ENCODE assay signal across 15 cellular contexts in the genomic region with DNA sequence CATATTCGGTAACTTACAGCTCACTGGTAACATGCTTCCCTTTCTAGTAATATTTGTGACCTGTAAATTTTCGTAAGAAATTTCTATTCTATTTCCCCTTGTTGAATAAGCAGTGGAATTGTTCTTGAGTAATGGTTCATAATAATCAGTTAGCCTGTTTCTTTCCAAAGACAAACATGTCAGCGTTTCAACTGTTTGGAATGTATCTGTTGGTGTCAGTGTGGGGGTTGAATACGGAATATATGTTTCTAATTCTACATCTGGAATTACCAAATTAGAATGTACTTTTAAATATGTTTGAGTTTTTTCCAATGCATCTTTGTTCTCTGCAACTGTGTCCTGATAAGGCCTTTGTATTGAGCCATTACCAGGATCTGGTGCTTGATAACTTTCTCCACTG. TPM values are rescaled to one million over a fixed set of nuclear protein-coding genes. Genes with fewer than 3 reads are reported as not detected.
DNase-seq lines count a peak whose midpoint lies in the region; ATAC-seq and TF ChIP-seq lines count a peak whose summit lies in the region.
"Had no signal": no experiment of that assay in that cellular context is flagged by ENCODE, and none has a peak within 500 bp of the region (broad histone marks: within the 10 kb centered on the region; RNA-seq: fewer than 3 reads in every experiment).

No MANE protein-coding gene starts in this region.

- CTCF ChIA-PET in HCT116 (lab: Charles Lee) = interaction anchor here (1.1 kb wide), 1 partner anchor 820 kb away, joined by 3 read pairs; no protein-coding TSS in a partner anchor

- H2AFZ ChIP-seq in HCT116 (ENCODE audit: low read depth, low read length, poor library complexity, severe bottlenecking) = no peak overlapping the region

- H3K9me2 ChIP-seq in HCT116 (ENCODE audit: insufficient read depth) = no peaks in the 10 kb centered on the region

- RAD21 ChIA-PET in HCT116 (lab: Charles Lee; ENCODE audit: low non-redundant PET in 1 of 2, low total read pairs in 2 of 2, uncharacterized antibody in 2 of 2, unreplicated experiment in 2 of 2) = no interaction called here

- intact Hi-C loops in HCT116 (cut with micrococcal nuclease) = loop anchor here (5.0 to 10.0 kb wide), 9 partner anchors 291 to 1014 kb away; a partner anchor contains a TSS

- no peak for TF ChIP-seq POLR2A in HCT116 (IDR thresholded peaks at IDR 0.05; ENCODE audit: borderline replicate concordance, extremely low read depth, insufficient read depth, insufficient read length)

- peak overlapping the region; percentile 86 for H3K27ac ChIP-seq in HCT116 (ENCODE audit: low read depth, low read length)
- H3K27ac ChIP-seq: foreskin keratinocyte had no signal

- TF ChIP-seq CTCF in HCT116 (IDR thresholded peaks at IDR 0.05 in 2 of 3, conservative IDR thresholded peaks at IDR 0.05 in 1 of 3; ENCODE audit: borderline replicate concordance in 1 of 3, insufficient read depth in 1 of 3, low read depth in 2 of 3, low read length in 2 of 3) (no peak), brain (conservative IDR thresholded peaks at IDR 0.05) (no peak), glutamatergic neuron (IDR thresholded peaks at IDR 0.05; ENCODE audit: partially characterized antibody, unreplicated experiment) (no peak)

- H3K4me1 Mint-ChIP-seq in brain (peaks cover 42% of the 10 kb centered on the region), glutamatergic neuron (ENCODE audit: low read depth, unreplicated experiment) (peaks cover 13% of the 10 kb centered on the region)

- peaks cover 48% of the 10 kb centered on the region for H3K79me2 ChIP-seq in HCT116 (ENCODE audit: insufficient read depth, low read length)

- no peaks in the 10 kb centered on the region for H3K9me3 Mint-ChIP-seq in brain
- peaks cover 6% of the 10 kb centered on the region for H3K9me3 Mint-ChIP-seq in glutamatergic neuron (ENCODE audit: unreplicated experiment)
- H3K9me3 Mint-ChIP-seq: activated CD4-positive, alpha-beta memory T cell treated with anti-CD3 and anti-CD28 coated beads, Interleukin-2, amount 10 ng/mL, durations not matched to agents 7 days and 5 days; CD14-positive monocyte; stimulated activated naive CD8-positive, alpha-beta T cell treated with anti-CD3 and anti-CD28 coated beads, Interleukin-15, amount 100 ng/mL, for 72 hours had no signal

- H3K27ac Mint-ChIP-seq in brain = peak overlapping the region in 2 of 5 experiments; percentile 27 to 95
- H3K27ac Mint-ChIP-seq in glutamatergic neuron (ENCODE audit: unreplicated experiment) = no peak overlapping the region
- H3K27ac Mint-ChIP-seq: activated CD4-positive, alpha-beta memory T cell treated with anti-CD3 and anti-CD28 coated beads, Interleukin-2, amount 10 ng/mL, durations not matched to agents 7 days and 5 days; stimulated activated naive CD8-positive, alpha-beta T cell treated with anti-CD3 and anti-CD28 coated beads, Interleukin-15, amount 100 ng/mL, for 72 hours had no signal

- peaks cover 30 to 61% of the 10 kb centered on the region in 2 experiments; a peak in 3 of 4 replicates for H3K4me1 ChIP-seq in HCT116 (ENCODE audit: control insufficient read depth in 1 of 2, insufficient read depth in 2 of 2, low read length in 2 of 2)
- H3K4me1 ChIP-seq in skeletal muscle satellite cell (ENCODE audit: control insufficient read depth, insufficient read depth, low read length) = peaks cover 20% of the 10 kb centered on the region

- H3K4me2 ChIP-seq in HCT116 (ENCODE audit: low read length) = peak overlapping the region; percentile 82; the same call in 1 of the 2 replicates
- H3K4me2 ChIP-seq in skeletal muscle satellite cell (ENCODE audit: low read length) = peak overlapping the region; percentile 85

- H3K9ac ChIP-seq in HCT116 (ENCODE audit: low read length) = no peak overlapping the region
- peak overlapping the region; percentile 91 for H3K9ac ChIP-seq in skeletal muscle satellite cell (ENCODE audit: low read depth, low read length)

- H3K36me3 Mint-ChIP-seq in brain = no peaks in the 10 kb centered on the region
- no peaks in the 10 kb centered on the region for H3K36me3 Mint-ChIP-seq in glutamatergic neuron (ENCODE audit: unreplicated experiment)

- H3K4me3 ChIP-seq in HCT116 (replicated peaks in 1 of 2; ENCODE audit: low read depth in 1 of 2, low read length in 2 of 2) (no peak overlapping the region), skeletal muscle satellite cell (ENCODE audit: low read length) (no peak overlapping the region)

- H3K27me3 Mint-ChIP-seq in brain = peaks cover 18% of the 10 kb centered on the region
- no peaks in the 10 kb centered on the region for H3K27me3 Mint-ChIP-seq in glutamatergic neuron (ENCODE audit: unreplicated experiment)
- H3K27me3 Mint-ChIP-seq: stimulated activated naive CD8-positive, alpha-beta T cell treated with anti-CD3 and anti-CD28 coated beads, Interleukin-15, amount 100 ng/mL, for 72 hours had no signal

- DNase-seq in HCT116 (ENCODE audit: low read depth, low spot score) (no peak), glutamatergic neuron (no peak), GDM1 (lab: John Stamatoyannopoulos, UW) (no peak)
- DNase-seq: activated CD4-positive, alpha-beta memory T cell treated with anti-CD3 and anti-CD28 coated beads, Interleukin-2, amount 10 ng/mL, durations not matched to agents 7 days and 5 days; dermis blood vessel endothelial cell; foreskin keratinocyte; H7; KBM-7; NCI-H1436 treated with DMSO at 0.1 percent for 48 hours; stimulated activated naive CD8-positive, alpha-beta T cell treated with anti-CD3 and anti-CD28 coated beads, Interleukin-15, amount 100 ng/mL, for 72 hours had no signal

- H3K4me3 Mint-ChIP-seq in brain (peak overlapping the region; percentile 96 to 99 (median 97)), glutamatergic neuron (ENCODE audit: unreplicated experiment) (peak overlapping the region; percentile 91)
- H3K4me3 Mint-ChIP-seq: CD14-positive monocyte had no signal

- POLR2A ChIA-PET in HCT116 (lab: Charles Lee) = interaction anchor here (0.8 to 1.2 kb wide), 4 partner anchors 109 to 718 kb away, joined by 3 to 4 read pairs (median 4); no protein-coding TSS in a partner anchor

- no peak for TF ChIP-seq RAD21 in HCT116 (IDR thresholded peaks at IDR 0.05; ENCODE audit: low read depth)

- H4K20me1 ChIP-seq in HCT116 (ENCODE audit: insufficient read depth) = no peaks in the 10 kb centered on the region

- H3K27me3 ChIP-seq in HCT116 (ENCODE audit: insufficient read depth, low read length) = no peaks in the 10 kb centered on the region
- no peaks in the 10 kb centered on the region for H3K27me3 ChIP-seq in skeletal muscle satellite cell (ENCODE audit: control insufficient read depth, insufficient read depth, low read length)
- H3K27me3 ChIP-seq: foreskin keratinocyte had no signal

- BruUV-seq in HCT116 (replicated peaks; lab: Mats Ljungman, UMichigan) = no TSS peak

- ATAC-seq in HCT116 (no peak), GM21723 (IDR thresholded peaks at IDR 0.05; ENCODE audit: unreplicated experiment) (no peak), HG03520 (IDR thresholded peaks at IDR 0.05; ENCODE audit: unreplicated experiment) (no peak)
- ATAC-seq: foreskin keratinocyte had no signal

- no peaks in the 10 kb centered on the region for H3K36me3 ChIP-seq in HCT116 (ENCODE audit: control insufficient read depth in 1 of 2, insufficient read depth in 2 of 2, low read length in 2 of 2)
- no peaks in the 10 kb centered on the region for H3K36me3 ChIP-seq in skeletal muscle satellite cell (ENCODE audit: insufficient read depth, low read length)

- no peaks in the 10 kb centered on the region for H3K9me3 ChIP-seq in HCT116 (ENCODE audit: control insufficient read depth in 1 of 2, insufficient read depth in 1 of 2, low read depth in 1 of 2, low read length in 2 of 2)
- H3K9me3 ChIP-seq in skeletal muscle satellite cell (replicated peaks; ENCODE audit: low read length) = no peaks in the 10 kb centered on the region

TF ChIP-seq in HCT116, 20 proteins besides CTCF, POLR2A, EP300 and RAD21:
- TF ChIP-seq SRF (IDR thresholded peaks at IDR 0.05; ENCODE audit: low read depth) (no peak), JUND (IDR thresholded peaks at IDR 0.05) (no peak), ELF1 (IDR thresholded peaks at IDR 0.05; ENCODE audit: borderline replicate concordance, low read depth) (no peak), SIN3A (IDR thresholded peaks at IDR 0.05; ENCODE audit: low read depth) (no peak), CBX3 (IDR thresholded peaks at IDR 0.05; ENCODE audit: low read depth) (no peak), FOSL1 (IDR thresholded peaks at IDR 0.05; ENCODE audit: low read depth) (no peak), ZNF274 (IDR thresholded peaks at IDR 0.05; ENCODE audit: low read depth, low read length) (no peak), EGR1 (IDR thresholded peaks at IDR 0.05; ENCODE audit: low read depth) (no peak)
- TF ChIP-seq, protein P1, sequence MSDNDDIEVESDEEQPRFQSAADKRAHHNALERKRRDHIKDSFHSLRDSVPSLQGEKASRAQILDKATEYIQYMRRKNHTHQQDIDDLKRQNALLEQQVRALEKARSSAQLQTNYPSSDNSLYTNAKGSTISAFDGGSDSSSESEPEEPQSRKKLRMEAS (IDR thresholded peaks at IDR 0.05) = no peak
- TF ChIP-seq, protein P2, sequence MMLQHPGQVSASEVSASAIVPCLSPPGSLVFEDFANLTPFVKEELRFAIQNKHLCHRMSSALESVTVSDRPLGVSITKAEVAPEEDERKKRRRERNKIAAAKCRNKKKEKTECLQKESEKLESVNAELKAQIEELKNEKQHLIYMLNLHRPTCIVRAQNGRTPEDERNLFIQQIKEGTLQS (IDR thresholded peaks at IDR 0.05) = no peak

RNA-seq across cellular contexts. Expression of a gene that starts 2.0 kb away (rescaled TPM):
- 27.1 TPM for total RNA-seq in HCT116 (2021; ENCODE audit: unreplicated experiment)
- polyA plus RNA-seq in HCT116 (2012) = 7.5 and 12.6 TPM in 2 replicates
- polyA plus RNA-seq in brain (ENCODE audit: insufficient read depth, low read depth, low replicate concordance) = 6.6 TPM
- 10.9 TPM for total RNA-seq in glutamatergic neuron (ENCODE audit: unreplicated experiment)
- total RNA-seq in skeletal muscle satellite cell (2012; rRNA removed) = 8.4 and 9.0 TPM in 2 replicates
